In the genomic region with DNA sequence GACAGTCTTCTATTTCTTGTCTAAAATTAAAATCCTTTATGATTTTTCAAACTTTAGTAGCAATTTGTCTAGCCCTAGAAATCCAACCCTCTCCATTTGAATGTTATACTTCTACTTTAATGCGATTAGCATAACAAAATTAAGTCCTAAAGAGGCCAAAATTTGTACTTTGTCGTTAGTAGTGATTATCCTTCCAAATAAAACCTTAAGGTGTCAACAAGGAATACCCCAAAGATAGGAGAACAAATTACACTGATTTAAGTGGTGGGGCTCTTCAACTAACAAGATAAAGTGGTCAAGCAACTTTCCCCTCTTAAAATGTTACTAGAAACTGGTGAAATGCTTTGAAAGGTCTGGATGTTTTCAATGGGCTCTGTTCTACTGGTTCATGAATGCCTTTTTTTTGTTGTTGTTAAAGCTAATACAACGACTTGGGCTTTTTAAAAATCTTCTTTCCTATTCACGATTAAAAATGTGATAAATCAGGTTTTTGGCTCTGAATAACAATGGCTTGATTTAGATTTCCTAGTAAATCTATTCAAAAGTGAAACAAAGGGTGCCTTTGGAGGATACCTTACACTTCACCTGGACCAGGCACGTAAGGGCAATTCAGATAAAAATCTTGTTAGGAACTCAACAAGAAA, we compare ENCODE assay signal across 1 cellular context.
TF ChIP-seq lines count a peak whose summit lies in the region.

No MANE protein-coding gene starts in this region.

TF ChIP-seq in WTC11, 78 proteins besides CTCF, POLR2A, EP300 and RAD21 (continued from another document):
- no peak for TF ChIP-seq PREB (CRISPR knock-in tag; IDR thresholded peaks at IDR 0.05; ENCODE audit: borderline replicate concordance)
TF ChIP-seq in WTC11: peak in this region for 0.
